Comparison of ENCODE assay signal across 11 cellular contexts in the genomic region with DNA sequence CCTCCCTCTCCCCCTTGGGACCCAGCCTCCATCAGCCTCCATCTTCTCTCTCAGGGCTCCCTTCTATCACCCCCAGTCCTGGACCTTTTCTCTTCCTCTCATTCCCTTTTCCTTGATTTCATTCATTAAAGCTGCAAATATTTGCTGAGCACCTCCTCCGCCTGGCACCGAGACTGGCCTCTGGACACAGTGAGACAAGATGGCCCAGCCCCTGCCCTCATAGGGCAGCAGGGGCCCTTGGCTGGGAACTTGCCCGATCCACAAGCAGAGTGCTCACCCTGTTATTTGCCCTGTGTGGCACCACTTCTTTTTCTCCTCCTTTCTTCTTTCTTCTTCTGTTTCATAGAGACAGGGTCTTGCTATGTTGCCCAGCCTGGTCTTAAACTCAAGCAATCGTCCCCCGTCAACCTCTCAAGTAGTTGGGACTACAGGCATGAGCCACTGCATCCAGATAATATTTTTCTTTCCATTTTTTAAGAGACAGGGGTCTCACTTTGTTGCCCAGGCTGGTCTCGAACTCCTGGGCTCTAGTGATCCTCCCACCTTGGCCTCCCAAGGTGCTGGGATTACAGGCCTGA. TPM values are rescaled to one million over a fixed set of nuclear protein-coding genes. Genes with fewer than 3 reads are reported as not detected.
DNase-seq lines count a peak whose midpoint lies in the region; ATAC-seq and TF ChIP-seq lines count a peak whose summit lies in the region.
"Had no signal": no experiment of that assay in that cellular context is flagged by ENCODE, and none has a peak within 500 bp of the region (broad histone marks: within the 10 kb centered on the region; RNA-seq: fewer than 3 reads in every experiment).

No MANE protein-coding gene starts in this region.

- CTCF ChIA-PET in activated CD4-positive, alpha-beta memory T cell treated with anti-CD3 and anti-CD28 coated beads, Interleukin-2, amount 10 ng/mL, durations not matched to agents 7 days and 5 days (lab: Charles Lee): interaction anchor here (0.6 kb wide), 1 partner anchor 83 kb away, joined by 3 read pairs; no protein-coding TSS in a partner anchor
- CTCF ChIA-PET in activated CD4-positive, alpha-beta memory T cell treated with anti-CD3 and anti-CD28 coated beads for 36 hours (lab: Charles Lee): no interaction called here
- CTCF ChIA-PET in mammary epithelial cell (lab: Charles Lee; ENCODE audit: low non-redundant PET): no interaction called here
- CTCF ChIA-PET in activated CD4-positive, alpha-beta T cell treated with anti-CD3 and anti-CD28 coated beads for 36 hours (lab: Charles Lee): interaction anchor here (0.6 to 1.0 kb wide), 4 partner anchors 12 to 373 kb away, joined by 3 to 4 read pairs (median 3); partner anchors contain the start of gene IER5L

- TF ChIP-seq POLR2A in suprapubic skin (IDR thresholded peaks at IDR 0.05): no peak

- no peaks in the 10 kb centered on the region for H4K20me1 ChIP-seq in mammary epithelial cell (ENCODE audit: insufficient read depth, low read length)

- no peak for TF ChIP-seq CTCF in mammary epithelial cell (conservative IDR thresholded peaks at IDR 0.05 in 1 of 2, IDR thresholded peaks at IDR 0.05 in 1 of 2; ENCODE audit: extremely low read depth in 1 of 2, insufficient read depth in 1 of 2, low read depth in 1 of 2, low read length in 2 of 2)
- no peak for TF ChIP-seq CTCF in liver (IDR thresholded peaks at IDR 0.05; ENCODE audit: low read depth, low read length, missing input control)
- no peak for TF ChIP-seq CTCF in suprapubic skin (IDR thresholded peaks at IDR 0.05)

- intact Hi-C loops in activated CD4-positive, alpha-beta memory T cell treated with anti-CD3 and anti-CD28 coated beads for 36 hours (cut with micrococcal nuclease): no loop called here
- intact Hi-C loops in mammary epithelial cell (cut with micrococcal nuclease): loop anchor here (5.0 kb wide), 1 partner anchor 48 kb away; the partner anchor contains the start of gene IER5L
- intact Hi-C loops in activated CD4-positive, alpha-beta T cell treated with anti-CD3 and anti-CD28 coated beads for 36 hours (cut with DNase I, micrococcal nuclease): no loop called here

- H3K4me3 ChIP-seq in mammary epithelial cell (replicated peaks in 1 of 3; ENCODE audit: insufficient read depth in 1 of 3, low read depth in 2 of 3, low read length in 3 of 3) (no peak overlapping the region), liver (ENCODE audit: low read depth in 1 of 3, low read length in 3 of 3) (no peak overlapping the region), suprapubic skin (no peak overlapping the region)

- no peak for DNase-seq in activated CD4-positive, alpha-beta memory T cell treated with anti-CD3 and anti-CD28 coated beads, Interleukin-2, amount 10 ng/mL, durations not matched to agents 7 days and 5 days
- no peak for DNase-seq in activated CD4-positive, alpha-beta memory T cell treated with anti-CD3 and anti-CD28 coated beads for 36 hours
- DNase-seq in mammary epithelial cell (no peak), suprapubic skin (ENCODE audit: low spot score in 2 of 2) (no peak), GF-D8 (lab: John Stamatoyannopoulos, UW) (no peak)
- no peak for DNase-seq in activated CD4-positive, alpha-beta T cell treated with anti-CD3 and anti-CD28 coated beads for 36 hours
- DNase-seq: NCI-H2107 had no signal

- H3K79me2 ChIP-seq in mammary epithelial cell (ENCODE audit: insufficient read depth, low read length): no peaks in the 10 kb centered on the region

- dilution Hi-C loops in mammary epithelial cell (cut with HindIII; ENCODE audit: low sequenced_read_pairs): loop anchor here (5.0 kb wide), 1 partner anchor 53 kb away; no protein-coding TSS in a partner anchor

- H3K4me2 ChIP-seq in mammary epithelial cell (ENCODE audit: insufficient read depth, low read depth, low read length): no peak overlapping the region

- H3K4me1 ChIP-seq in mammary epithelial cell (ENCODE audit: insufficient read depth, low read length) (peaks cover 13% of the 10 kb centered on the region), liver (ENCODE audit: control insufficient read depth in 4 of 4, insufficient read depth in 4 of 4, low read length in 3 of 4) (peaks cover 0 to 2% (median 0%) of the 10 kb centered on the region in 4 donors), suprapubic skin (peaks cover 9% of the 10 kb centered on the region)

- H3K27me3 ChIP-seq in mammary epithelial cell (ENCODE audit: insufficient read depth, low read length): no peaks in the 10 kb centered on the region
- H3K27me3 ChIP-seq in liver (ENCODE audit: control insufficient read depth in 4 of 4, insufficient read depth in 4 of 4, low read length in 3 of 4): no peaks in the 10 kb centered on the region
- H3K27me3 ChIP-seq in suprapubic skin: no peaks in the 10 kb centered on the region
- H3K27me3 ChIP-seq: neutrophil had no signal

- peaks cover 45% of the 10 kb centered on the region for H3K4me1 Mint-ChIP-seq in activated CD4-positive, alpha-beta memory T cell treated with anti-CD3 and anti-CD28 coated beads, Interleukin-2, amount 10 ng/mL, durations not matched to agents 7 days and 5 days
- H3K4me1 Mint-ChIP-seq in activated CD4-positive, alpha-beta memory T cell treated with anti-CD3 and anti-CD28 coated beads for 36 hours (ENCODE audit: low read depth): peaks cover 24% of the 10 kb centered on the region
- peaks cover 30% of the 10 kb centered on the region for H3K4me1 Mint-ChIP-seq in activated CD4-positive, alpha-beta T cell treated with anti-CD3 and anti-CD28 coated beads for 36 hours

- 97% methylated on average over 4 of the region's 6 CpGs for WGBS in mammary epithelial cell (ENCODE audit: low coverage, missing lambda C conversion rate)
- WGBS in liver: 87% methylated on average over 6 of the region's 6 CpGs
- 82% methylated on average over 6 of the region's 6 CpGs for WGBS in suprapubic skin

- no peak for TF ChIP-seq RAD21 in liver (IDR thresholded peaks at IDR 0.05)

- H3K9me3 ChIP-seq in mammary epithelial cell (replicated peaks; ENCODE audit: insufficient read depth, low read length) (no peaks in the 10 kb centered on the region), liver (ENCODE audit: control insufficient read depth in 4 of 4, low read length in 3 of 4) (no peaks in the 10 kb centered on the region), suprapubic skin (no peaks in the 10 kb centered on the region)
- H3K9me3 ChIP-seq: neutrophil had no signal

- H2AFZ ChIP-seq in mammary epithelial cell (ENCODE audit: low read depth, low read length): peak overlapping the region; percentile 81

- TF ChIP-seq EP300 in suprapubic skin (IDR thresholded peaks at IDR 0.05): no peak

- no peaks in the 10 kb centered on the region for H3K27me3 Mint-ChIP-seq in activated CD4-positive, alpha-beta memory T cell treated with anti-CD3 and anti-CD28 coated beads, Interleukin-2, amount 10 ng/mL, durations not matched to agents 7 days and 5 days
- H3K27me3 Mint-ChIP-seq in activated CD4-positive, alpha-beta memory T cell treated with anti-CD3 and anti-CD28 coated beads for 36 hours: no peaks in the 10 kb centered on the region
- no peaks in the 10 kb centered on the region for H3K27me3 Mint-ChIP-seq in activated CD4-positive, alpha-beta T cell treated with anti-CD3 and anti-CD28 coated beads for 36 hours

- no peak for ATAC-seq in activated CD4-positive, alpha-beta T cell treated with anti-CD3 and anti-CD28 coated beads for 36 hours
- no peak for ATAC-seq in GM18517 (IDR thresholded peaks at IDR 0.05; ENCODE audit: unreplicated experiment)

- POLR2A ChIA-PET in activated CD4-positive, alpha-beta memory T cell treated with anti-CD3 and anti-CD28 coated beads, Interleukin-2, amount 10 ng/mL, durations not matched to agents 7 days and 5 days (lab: Charles Lee): interaction anchor here (0.6 to 1.4 kb wide), 3 partner anchors 10 to 235 kb away, joined by 3 to 5 read pairs (median 4); no protein-coding TSS in a partner anchor
- POLR2A ChIA-PET in activated CD4-positive, alpha-beta memory T cell treated with anti-CD3 and anti-CD28 coated beads for 36 hours (lab: Charles Lee): interaction anchor here (1.4 kb wide), 1 partner anchor 11 kb away, joined by 5 read pairs; no protein-coding TSS in a partner anchor
- POLR2A ChIA-PET in activated CD4-positive, alpha-beta T cell treated with anti-CD3 and anti-CD28 coated beads for 36 hours (lab: Charles Lee): interaction anchor here (0.8 kb wide), 1 partner anchor 12 kb away, joined by 10 read pairs; no protein-coding TSS in a partner anchor

- H3K27ac Mint-ChIP-seq in activated CD4-positive, alpha-beta memory T cell treated with anti-CD3 and anti-CD28 coated beads, Interleukin-2, amount 10 ng/mL, durations not matched to agents 7 days and 5 days: peak overlapping the region; percentile 58
- no peak overlapping the region for H3K27ac Mint-ChIP-seq in activated CD4-positive, alpha-beta memory T cell treated with anti-CD3 and anti-CD28 coated beads for 36 hours
- no peak overlapping the region for H3K27ac Mint-ChIP-seq in activated CD4-positive, alpha-beta T cell treated with anti-CD3 and anti-CD28 coated beads for 36 hours

- no peak overlapping the region for H3K9ac ChIP-seq in mammary epithelial cell (ENCODE audit: insufficient read depth, low read length)
- H3K9ac ChIP-seq in liver (ENCODE audit: low read depth in 1 of 2, low read length in 2 of 2): no peak overlapping the region

- H3K9me3 Mint-ChIP-seq in activated CD4-positive, alpha-beta memory T cell treated with anti-CD3 and anti-CD28 coated beads, Interleukin-2, amount 10 ng/mL, durations not matched to agents 7 days and 5 days: no peaks in the 10 kb centered on the region
- H3K9me3 Mint-ChIP-seq in activated CD4-positive, alpha-beta memory T cell treated with anti-CD3 and anti-CD28 coated beads for 36 hours: no peaks in the 10 kb centered on the region
- no peaks in the 10 kb centered on the region for H3K9me3 Mint-ChIP-seq in activated CD4-positive, alpha-beta T cell treated with anti-CD3 and anti-CD28 coated beads for 36 hours (ENCODE audit: low read depth)
- H3K9me3 Mint-ChIP-seq: IgD-negative memory B cell had no signal

- H3K4me3 Mint-ChIP-seq in activated CD4-positive, alpha-beta memory T cell treated with anti-CD3 and anti-CD28 coated beads, Interleukin-2, amount 10 ng/mL, durations not matched to agents 7 days and 5 days: no peak overlapping the region
- H3K4me3 Mint-ChIP-seq in activated CD4-positive, alpha-beta memory T cell treated with anti-CD3 and anti-CD28 coated beads for 36 hours: no peak overlapping the region
- H3K4me3 Mint-ChIP-seq in activated CD4-positive, alpha-beta T cell treated with anti-CD3 and anti-CD28 coated beads for 36 hours: no peak overlapping the region

- in situ Hi-C loops in mammary epithelial cell (cut with MboI; ENCODE audit: low sequenced_read_pairs in 2 of 2): no loop called here

- H3K27ac ChIP-seq in mammary epithelial cell (ENCODE audit: insufficient read depth, low read depth, low read length) (no peak overlapping the region), liver (ENCODE audit: low read depth in 1 of 2, low read length in 2 of 2) (peak overlapping the region; percentile 35 to 46), suprapubic skin (peak overlapping the region; percentile 38)
- H3K27ac ChIP-seq: neutrophil had no signal

- no peaks in the 10 kb centered on the region for H3K36me3 Mint-ChIP-seq in activated CD4-positive, alpha-beta memory T cell treated with anti-CD3 and anti-CD28 coated beads, Interleukin-2, amount 10 ng/mL, durations not matched to agents 7 days and 5 days (ENCODE audit: low read depth)
- H3K36me3 Mint-ChIP-seq in activated CD4-positive, alpha-beta memory T cell treated with anti-CD3 and anti-CD28 coated beads for 36 hours: no peaks in the 10 kb centered on the region
- H3K36me3 Mint-ChIP-seq in activated CD4-positive, alpha-beta T cell treated with anti-CD3 and anti-CD28 coated beads for 36 hours (ENCODE audit: low read depth): no peaks in the 10 kb centered on the region

- H3K36me3 ChIP-seq in mammary epithelial cell (ENCODE audit: insufficient read depth, low read length) (no peaks in the 10 kb centered on the region), liver (ENCODE audit: control insufficient read depth in 4 of 4, insufficient read depth in 3 of 4, low read depth in 1 of 4, low read length in 3 of 4) (no peaks in the 10 kb centered on the region), suprapubic skin (no peaks in the 10 kb centered on the region)
- H3K36me3 ChIP-seq: neutrophil had no signal

- no TSS peak for BruUV-seq in mammary epithelial cell (replicated peaks; lab: Mats Ljungman, UMichigan)

RNA-seq across cellular contexts. Expression of gene IER5L, which starts 47.2 kb away (rescaled TPM):
- total RNA-seq in activated CD4-positive, alpha-beta memory T cell treated with anti-CD3 and anti-CD28 coated beads, Interleukin-2, amount 10 ng/mL, durations not matched to agents 7 days and 5 days: 1 to 10 TPM; 2.4 to 3.0 TPM
- total RNA-seq in activated CD4-positive, alpha-beta memory T cell treated with anti-CD3 and anti-CD28 coated beads for 36 hours: 1 to 10 TPM; 1.3 to 1.5 TPM
- total RNA-seq in mammary epithelial cell (10 to 100 TPM; 13.5 to 34.2 TPM), liver (1 to 10 TPM; 1.9 to 3.0 TPM), suprapubic skin (1 to 10 TPM; 4.3 to 8.2 (median 6.2) TPM)
- polyA plus RNA-seq in mammary epithelial cell (7.0 TPM), liver (1 to 10 TPM in 1 of 2 donors, under 1 TPM in 1; 0.40 to 3.3 TPM)
- polyA minus RNA-seq in mammary epithelial cell: 1.4 TPM
- 1 to 10 TPM; 2.6 to 2.8 TPM for total RNA-seq in activated CD4-positive, alpha-beta T cell treated with anti-CD3 and anti-CD28 coated beads for 36 hours
- polyA plus RNA-seq: IgD-negative memory B cell had no signal

Comparison
In these comparisons a context has a peak if more than half of its experiments do, and no peak if none do; other contexts are left out.
1. CTCF ChIA-PET loops: an anchor here in activated CD4-positive, alpha-beta memory T cell treated with anti-CD3 and anti-CD28 coated beads, Interleukin-2, amount 10 ng/mL, durations not matched to agents 7 days and 5 days (0.6 kb wide) and activated CD4-positive, alpha-beta T cell treated with anti-CD3 and anti-CD28 coated beads for 36 hours (0.6 to 1.0 kb wide); none called in activated CD4-positive, alpha-beta memory T cell treated with anti-CD3 and anti-CD28 coated beads for 36 hours and mammary epithelial cell.